ENCODE assay signal across 14 cellular contexts in the genomic region with DNA sequence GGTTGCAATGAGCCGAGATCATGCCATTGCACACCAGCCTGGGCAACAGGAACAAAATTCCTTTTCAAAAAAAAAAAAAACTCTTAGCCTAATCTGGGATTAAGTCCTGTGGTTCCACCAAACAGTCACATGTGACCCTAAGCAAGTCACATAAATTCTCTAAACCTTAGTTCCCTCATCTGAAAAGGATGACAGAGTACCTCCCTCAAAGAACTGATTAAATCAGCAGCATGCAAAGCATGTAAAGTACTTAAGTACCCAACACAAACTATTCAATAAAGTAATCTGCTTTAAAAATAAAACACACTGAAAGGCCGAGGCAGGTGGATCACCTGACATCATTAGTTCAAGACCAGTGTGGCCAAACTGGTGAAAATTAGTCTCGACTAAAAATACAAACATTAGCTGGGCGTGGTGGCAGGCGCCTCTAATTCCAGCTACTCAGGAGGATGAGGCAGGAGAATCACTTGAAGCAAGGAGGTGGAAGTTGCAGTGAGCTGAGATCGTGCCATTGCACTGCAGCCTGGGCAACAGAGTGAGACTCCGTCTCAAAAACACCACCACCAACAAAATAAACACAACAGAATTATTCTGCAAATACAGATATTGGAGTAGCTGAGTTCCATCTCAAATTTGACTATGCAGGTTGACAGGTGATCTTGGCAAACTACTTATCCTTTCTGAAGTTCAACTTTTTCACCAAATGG. TPM values are rescaled to one million over a fixed set of nuclear protein-coding genes. Genes with fewer than 3 reads are reported as not detected.
A peak's percentile ranks its signal among the peaks of the same experiment; 100 is the strongest.
DNase-seq lines count a peak whose midpoint lies in the region; ATAC-seq, FAIRE-seq and TF ChIP-seq lines count a peak whose summit lies in the region.
"Had no signal": no experiment of that assay in that cellular context is flagged by ENCODE, and none has a peak within 500 bp of the region (broad histone marks: within the 10 kb centered on the region; RNA-seq: fewer than 3 reads in every experiment).

No MANE protein-coding gene starts in this region.

- H3K27ac ChIP-seq in HepG2 (ENCODE audit: extremely low read length, insufficient read depth, low read length) (no peak overlapping the region), right lobe of liver (no peak overlapping the region), heart right ventricle (no peak overlapping the region)
- H3K27ac ChIP-seq: coronary artery, RWPE1 had no signal

- no peak for TF ChIP-seq EP300 in HepG2 (IDR thresholded peaks at IDR 0.05; ENCODE audit: low read depth in 2 of 2, low read length in 2 of 2)
- TF ChIP-seq EP300 in HepG2 (CRISPR knock-in tag; IDR thresholded peaks at IDR 0.05; ENCODE audit: borderline replicate concordance) = no peak

- H2AFZ ChIP-seq in HepG2 (ENCODE audit: low read length) = no peak overlapping the region

- H3K4me1 Mint-ChIP-seq in WTC11 = peaks cover 31% of the 10 kb centered on the region
- H3K4me1 Mint-ChIP-seq in stimulated activated naive B cell treated with anti-CD40 and anti-IgM and Interleukin-4, amounts not matched to agents 10 μg/mL and 1 μg/mL and 100 μg/mL, for 72 hours = peaks cover 13 to 55% of the 10 kb centered on the region in 2 donors

- H3K9ac ChIP-seq in HepG2 (ENCODE audit: insufficient read depth, low read depth, low read length) = no peak overlapping the region

- peaks cover 100% of the 10 kb centered on the region for H3K79me2 ChIP-seq in HepG2 (ENCODE audit: insufficient read depth, low read length)

- H3K36me3 Mint-ChIP-seq in WTC11 = peaks cover 17% of the 10 kb centered on the region
- peaks cover 5 to 13% of the 10 kb centered on the region in 2 donors for H3K36me3 Mint-ChIP-seq in stimulated activated naive B cell treated with anti-CD40 and anti-IgM and Interleukin-4, amounts not matched to agents 10 μg/mL and 1 μg/mL and 100 μg/mL, for 72 hours

- intact Hi-C loops in HepG2 (cut with micrococcal nuclease; ENCODE audit: unreplicated experiment) (no loop called here), right lobe of liver (cut with DNase I) (no loop called here), heart right ventricle (cut with DNase I) (loop anchor here in 1 of 10 donors (10.0 kb wide), 1 partner anchor 109 kb away; no protein-coding TSS in a partner anchor)

- no peak for TF ChIP-seq CTCF in HepG2 (CRISPR knock-in tag; IDR thresholded peaks at IDR 0.05)
- TF ChIP-seq CTCF in right lobe of liver (IDR thresholded peaks at IDR 0.05) = no peak
- TF ChIP-seq CTCF in WTC11 (IDR thresholded peaks at IDR 0.05) = no peak
- TF ChIP-seq CTCF in heart right ventricle (IDR thresholded peaks at IDR 0.05) = no peak

- peak overlapping the region; percentile 67 for H3K27ac Mint-ChIP-seq in WTC11
- peak overlapping the region; percentile 88 for H3K27ac Mint-ChIP-seq in stimulated activated naive B cell treated with anti-CD40 and anti-IgM and Interleukin-4, amounts not matched to agents 10 μg/mL and 1 μg/mL and 100 μg/mL, for 72 hours
- H3K27ac Mint-ChIP-seq: activated CD8-positive, alpha-beta memory T cell treated with anti-CD3 and anti-CD28 coated beads, Interleukin-2, amount 10 ng/mL, durations not matched to agents 7 days and 5 days had no signal

- CTCF ChIA-PET in HepG2 (lab: Yijun Ruan, JAX; ENCODE audit: low intra/inter-chr PET ratio, low total read pairs) = no interaction called here
- CTCF ChIA-PET in WTC11 (lab: Charles Lee) = interaction anchor here (1.7 kb wide), 1 partner anchor 38 kb away, joined by 6 read pairs; no protein-coding TSS in a partner anchor

- no peaks in the 10 kb centered on the region for H3K27me3 Mint-ChIP-seq in WTC11 (ENCODE audit: low read depth)
- H3K27me3 Mint-ChIP-seq in stimulated activated naive B cell treated with anti-CD40 and anti-IgM and Interleukin-4, amounts not matched to agents 10 μg/mL and 1 μg/mL and 100 μg/mL, for 72 hours = no peaks in the 10 kb centered on the region
- H3K27me3 Mint-ChIP-seq: activated CD8-positive, alpha-beta memory T cell treated with anti-CD3 and anti-CD28 coated beads, Interleukin-2, amount 10 ng/mL, durations not matched to agents 7 days and 5 days; activated naive CD8-positive, alpha-beta T cell treated with anti-CD3 and anti-CD28 coated beads, Interleukin-2, amount 50 U/mL, for 24 hours had no signal

- H4K20me1 ChIP-seq in HepG2 (ENCODE audit: insufficient read depth, low read length) = peaks cover 29% of the 10 kb centered on the region

- H3K4me3 Mint-ChIP-seq in WTC11 = no peak overlapping the region
- H3K4me3 Mint-ChIP-seq in stimulated activated naive B cell treated with anti-CD40 and anti-IgM and Interleukin-4, amounts not matched to agents 10 μg/mL and 1 μg/mL and 100 μg/mL, for 72 hours = peak overlapping the region; percentile 56 to 78
- H3K4me3 Mint-ChIP-seq: activated CD8-positive, alpha-beta memory T cell treated with anti-CD3 and anti-CD28 coated beads, Interleukin-2, amount 10 ng/mL, durations not matched to agents 7 days and 5 days; activated naive CD8-positive, alpha-beta T cell treated with anti-CD3 and anti-CD28 coated beads, Interleukin-2, amount 50 U/mL, for 24 hours had no signal

- H3K4me1 ChIP-seq in HepG2 (ENCODE audit: insufficient read depth, low read length) (peaks cover 92% of the 10 kb centered on the region), right lobe of liver (peaks cover 0 to 9% (median 3%) of the 10 kb centered on the region in 4 donors), heart right ventricle (peaks cover 0 to 71% (median 48%) of the 10 kb centered on the region in 9 donors)

- H3K4me2 ChIP-seq in HepG2 (ENCODE audit: low read depth, low read length) = no peak overlapping the region

- H3K9me3 ChIP-seq in HepG2 (ENCODE audit: low read length) = no peaks in the 10 kb centered on the region
- no peaks in the 10 kb centered on the region for H3K9me3 ChIP-seq in right lobe of liver
- no peaks in the 10 kb centered on the region for H3K9me3 ChIP-seq in heart right ventricle

- 93% methylated on average over 7 of the region's 7 CpGs for WGBS in HepG2 (ENCODE audit: low lambda C conversion rate)
- WGBS in right lobe of liver (ENCODE audit: insufficient coverage, low coverage, low lambda C conversion rate, missing lambda C conversion rate) = 80% methylated on average over 5 of the region's 7 CpGs
- WGBS in heart right ventricle, 2 donors = 82 to 84% methylated on average over 7 of the region's 7 CpGs

- H3K27me3 ChIP-seq in HepG2 (ENCODE audit: control insufficient read depth in 1 of 2, insufficient read depth in 2 of 2, low read length in 2 of 2) = no peaks in the 10 kb centered on the region
- H3K27me3 ChIP-seq in right lobe of liver = no peaks in the 10 kb centered on the region
- H3K27me3 ChIP-seq in heart right ventricle = no peaks in the 10 kb centered on the region

- FAIRE-seq in HepG2 (lab: Jason Lieb, UNC) = no peak

- H3K4me3 ChIP-seq in HepG2 (replicated peaks in 1 of 3; ENCODE audit: insufficient read depth in 1 of 3, low read depth in 2 of 3, low read length in 3 of 3) (no peak overlapping the region), right lobe of liver (no peak overlapping the region), heart right ventricle (no peak overlapping the region)
- H3K4me3 ChIP-seq: coronary artery had no signal

- no peaks in the 10 kb centered on the region for H3K9me3 Mint-ChIP-seq in WTC11
- H3K9me3 Mint-ChIP-seq in stimulated activated naive B cell treated with anti-CD40 and anti-IgM and Interleukin-4, amounts not matched to agents 10 μg/mL and 1 μg/mL and 100 μg/mL, for 72 hours = no peaks in the 10 kb centered on the region
- H3K9me3 Mint-ChIP-seq: activated naive CD8-positive, alpha-beta T cell treated with anti-CD3 and anti-CD28 coated beads, Interleukin-2, amount 50 U/mL, for 24 hours had no signal

- DNase-seq in HepG2 (ENCODE audit: low spot score) (no peak), right lobe of liver (no peak), WTC11 (ENCODE audit: low spot score) (no peak), COLO829 (ENCODE audit: low spot score) (no peak), DMS153 (lab: John Stamatoyannopoulos, UW) (no peak), heart right ventricle (no peak)
- DNase-seq in stimulated activated naive B cell treated with anti-CD40 and anti-IgM and Interleukin-4, amounts not matched to agents 10 μg/mL and 1 μg/mL and 100 μg/mL, for 72 hours = no peak
- DNase-seq: activated CD8-positive, alpha-beta memory T cell treated with anti-CD3 and anti-CD28 coated beads, Interleukin-2, amount 10 ng/mL, durations not matched to agents 7 days and 5 days; activated naive CD8-positive, alpha-beta T cell treated with anti-CD3 and anti-CD28 coated beads, Interleukin-2, amount 50 U/mL, for 24 hours; NCI-H1092 treated with DMSO at 0.1 percent for 48 hours; NCI-H524 treated with DMSO at 0.1 percent for 48 hours had no signal

- in situ Hi-C loops in HepG2 (cut with HindIII; ENCODE audit: extremely low pct_ligation_motif_present, low pct_unique_long_range_greater_than_20kb) = no loop called here

- no TSS peak for BruUV-seq in HepG2 (replicated peaks; lab: Mats Ljungman, UMichigan)

- H3K36me3 ChIP-seq in HepG2 (replicated peaks in 1 of 2; ENCODE audit: control insufficient read depth in 1 of 2, insufficient read depth in 2 of 2, low read length in 2 of 2) (peaks cover 2 to 8% of the 10 kb centered on the region in 2 experiments; a peak in 2 of 5 replicates), right lobe of liver (no peaks in the 10 kb centered on the region), heart right ventricle (peaks cover 0 to 35% (median 0%) of the 10 kb centered on the region in 9 donors)

- TF ChIP-seq RAD21 in HepG2 (CRISPR knock-in tag; IDR thresholded peaks at IDR 0.05) = no peak

- TF ChIP-seq POLR2A in HepG2 (IDR thresholded peaks at IDR 0.05; ENCODE audit: insufficient read depth in 1 of 2, low read depth in 2 of 2, low read length in 2 of 2) (no peak), right lobe of liver (IDR thresholded peaks at IDR 0.05) (no peak)

- ATAC-seq in HepG2 (no peak), right lobe of liver (no peak), HG02973 (IDR thresholded peaks at IDR 0.05; ENCODE audit: unreplicated experiment) (peak; percentile 18), WTC11 (no peak), heart right ventricle (no peak)
- peak; percentile 9 to 14 for ATAC-seq in stimulated activated naive B cell treated with anti-CD40 and anti-IgM and Interleukin-4, amounts not matched to agents 10 μg/mL and 1 μg/mL and 100 μg/mL, for 72 hours (replicated peaks)
- ATAC-seq: activated CD8-positive, alpha-beta memory T cell treated with anti-CD3 and anti-CD28 coated beads, Interleukin-2, amount 10 ng/mL, durations not matched to agents 7 days and 5 days had no signal

- POLR2A ChIA-PET in HepG2 (lab: Yijun Ruan, JAX) = no interaction called here
- POLR2A ChIA-PET in WTC11 (lab: Charles Lee) = no interaction called here

RNA-seq across cellular contexts. Expression of gene USP34, which starts 7.0 kb away (rescaled TPM):
- total RNA-seq in HepG2 (2016; rRNA removed; fragmentation: Illumina TruSeq; extraction: Trizol) = 100 and 155 TPM in 2 replicates
- 43.5 and 56.3 TPM in 2 replicates for total RNA-seq in HepG2 (2016; cell fraction: cytosol; rRNA removed; fragmentation: Illumina TruSeq; extraction: Trizol; ENCODE audit: low read depth)
- total RNA-seq in HepG2 (2016; cell fraction: insoluble cytoplasmic fraction; rRNA removed; fragmentation: Illumina TruSeq; extraction: Trizol) = 93.9 and 148 TPM in 2 replicates
- 37.1 and 44.6 TPM in 2 replicates for total RNA-seq in HepG2 (2016; cell fraction: membrane; rRNA removed; fragmentation: Illumina TruSeq; extraction: Trizol)
- total RNA-seq in HepG2 (2016; cell fraction: nucleus; rRNA removed; fragmentation: Illumina TruSeq; extraction: Trizol) = 155 and 174 TPM in 2 replicates
- polyA plus RNA-seq in HepG2 (2011; rRNA removed) = 79.9 and 99.2 TPM in 2 replicates
- polyA plus RNA-seq in HepG2 (2011; cell fraction: cytosol; rRNA removed) = 38.9 and 63.9 TPM in 2 replicates
- 110 and 113 TPM in 2 replicates for polyA plus RNA-seq in HepG2 (2011; cell fraction: nucleus; rRNA removed)
- polyA plus RNA-seq in HepG2 (2012) = 88.4 and 89.7 TPM in 2 replicates
- polyA plus RNA-seq in HepG2 (2016; cell fraction: cytosol; fragmentation: Illumina TruSeq; extraction: Trizol; ENCODE audit: low read depth) = 4.3 and 5.9 TPM in 2 replicates
- 126 and 130 TPM in 2 replicates for polyA plus RNA-seq in HepG2 (2016; cell fraction: insoluble cytoplasmic fraction; fragmentation: Illumina TruSeq; extraction: Trizol; ENCODE audit: low read depth)
- 13.7 and 17.5 TPM in 2 replicates for polyA plus RNA-seq in HepG2 (2016; cell fraction: membrane; fragmentation: Illumina TruSeq; extraction: Trizol; ENCODE audit: low read depth)
- 191 and 219 TPM in 2 replicates for polyA plus RNA-seq in HepG2 (2016; cell fraction: nucleus; fragmentation: Illumina TruSeq; extraction: Trizol; ENCODE audit: insufficient read depth, low read depth)
- polyA minus RNA-seq in HepG2 (2011; rRNA and poly(A)+ RNA removed; ENCODE audit: low replicate concordance) = 132 and 183 TPM in 2 replicates
- polyA minus RNA-seq in HepG2 (2011; cell fraction: cytosol; rRNA and poly(A)+ RNA removed) = 93.0 and 99.9 TPM in 2 replicates
- polyA minus RNA-seq in HepG2 (2011; cell fraction: nucleus; rRNA and poly(A)+ RNA removed) = 468 and 469 TPM in 2 replicates
- total RNA-seq in right lobe of liver = 10 to 100 TPM; 33.3 to 57.1 (median 41.5) TPM
- total RNA-seq in WTC11 (2021) = 87.4 to 96.2 TPM (median 92.3 TPM) in 3 replicates
- total RNA-seq in heart right ventricle = 10 to 100 TPM; 46.1 to 75.7 (median 60.8) TPM
- polyA plus RNA-seq in heart right ventricle = 10 to 100 TPM; 34.3 to 53.6 TPM

Comparison
In these comparisons a context has a peak if more than half of its experiments do, and no peak if none do; other contexts are left out.
1. ATAC-seq: peak in HG02973 (single experiment) and stimulated activated naive B cell treated with anti-CD40 and anti-IgM and Interleukin-4, amounts not matched to agents 10 μg/mL and 1 μg/mL and 100 μg/mL, for 72 hours (2 of 2); none in HepG2 (single experiment), right lobe of liver (0 of 4), WTC11 (single experiment) and heart right ventricle (0 of 8).
2. Of the 50 proteins assayed by ChIP-seq in both HepG2 and WTC11: peak only in HepG2: none; only in WTC11: none; in both: ZNF121; in neither: 49.